Comparison of ENCODE assay signal across 10 cellular contexts in the genomic region with DNA sequence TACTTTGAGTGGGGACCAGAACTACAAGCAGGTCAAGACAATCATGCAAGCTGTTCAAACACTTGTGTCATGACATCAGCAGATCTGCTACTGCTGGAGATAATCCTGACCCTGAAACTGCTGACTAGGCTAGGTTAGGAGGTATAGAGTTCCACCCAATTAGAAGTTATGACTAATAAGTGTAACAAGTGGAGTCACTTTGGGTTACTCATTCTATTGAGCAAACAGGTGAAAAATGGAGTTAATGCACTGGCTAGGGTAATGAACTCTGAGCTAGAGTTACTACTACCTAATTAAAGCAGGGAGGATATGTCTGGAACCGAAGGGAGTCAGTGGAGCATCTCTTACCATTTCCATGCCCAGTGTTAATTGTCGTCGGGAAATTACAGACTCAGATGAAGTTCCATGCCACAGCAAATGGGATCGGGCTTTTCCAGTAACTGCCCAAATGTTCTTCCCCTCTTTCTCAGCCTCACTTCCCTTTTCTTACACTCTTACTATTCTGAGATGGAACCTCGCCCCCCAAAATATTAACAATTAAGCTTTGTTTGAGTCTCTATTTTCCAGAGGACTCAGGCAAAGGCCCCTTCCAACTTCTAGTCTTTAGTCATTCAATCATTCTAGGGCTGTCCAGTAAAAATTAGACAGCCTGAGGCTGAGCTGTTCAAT. TPM values are rescaled to one million over a fixed set of nuclear protein-coding genes. Genes with fewer than 3 reads are reported as not detected.
DNase-seq lines count a peak whose midpoint lies in the region; ATAC-seq and TF ChIP-seq lines count a peak whose summit lies in the region.
"Had no signal": no experiment of that assay in that cellular context is flagged by ENCODE, and none has a peak within 500 bp of the region (broad histone marks: within the 10 kb centered on the region; RNA-seq: fewer than 3 reads in every experiment).

No MANE protein-coding gene starts in this region.

- no peak overlapping the region for H2BK15ac ChIP-seq in mesendoderm (replicated peaks; ENCODE audit: low read depth)

- no peaks in the 10 kb centered on the region for H3K79me2 ChIP-seq in mesendoderm (ENCODE audit: control insufficient read depth, insufficient read depth, low read length)

- H3K79me1 ChIP-seq in mesendoderm (ENCODE audit: low read length): no peaks in the 10 kb centered on the region

- no peak overlapping the region for H3K9ac ChIP-seq in mesendoderm (ENCODE audit: low read length)

- H3K36me3 ChIP-seq in testis (ENCODE audit: low read depth, missing control alignments) (no peaks in the 10 kb centered on the region), mesendoderm (ENCODE audit: control insufficient read depth, insufficient read depth, low read length) (no peaks in the 10 kb centered on the region)

- intact Hi-C loops in testis (cut with DNase I; ENCODE audit: low total_unique reads): no loop called here

- H2BK120ac ChIP-seq in mesendoderm (ENCODE audit: low read depth, low read length): no peak overlapping the region

- H3K27ac ChIP-seq in testis (no peak overlapping the region), mesendoderm (ENCODE audit: low read depth, low read length) (no peak overlapping the region)

- H3K4me2 ChIP-seq in mesendoderm (ENCODE audit: low read length): no peak overlapping the region

- H4K8ac ChIP-seq in mesendoderm (ENCODE audit: low read depth, low read length): no peak overlapping the region

- H2AK5ac ChIP-seq in mesendoderm (ENCODE audit: low read length): no peak overlapping the region

- no peaks in the 10 kb centered on the region for H3K9me3 ChIP-seq in testis

- H3K27me3 ChIP-seq in testis (no peaks in the 10 kb centered on the region), mesendoderm (ENCODE audit: insufficient read depth, low read length, poor library complexity) (no peaks in the 10 kb centered on the region)

- WGBS in testis, 2 donors: 80 to 92% methylated on average over 5 of the region's 5 CpGs
- whole genome bisulfite sequencing in mesendoderm (ENCODE audit: extremely low coverage, insufficient coverage, low lambda C conversion rate): no CpG with 5 or more reads among the region's 5 CpGs

- TF ChIP-seq POLR2A in testis (IDR thresholded peaks at IDR 0.05) (no peak), GM18505 (IDR thresholded peaks at IDR 0.05; ENCODE audit: borderline replicate concordance, extremely low read depth, insufficient read depth, insufficient read length) (no peak)

- DNase-seq in A172 (ENCODE audit: low spot score) (peak; percentile 22), NCI-H510A (lab: John Stamatoyannopoulos, UW) (peak; percentile 9), glomerular visceral epithelial cell (ENCODE audit: extremely low spot score) (peak; percentile 18), iPS-NIHi7 (ENCODE audit: extremely low spot score) (no peak), testis (no peak), mesendoderm (no peak)
- DNase-seq: NCI-H146, T-helper 17 cell had no signal

- H4K5ac ChIP-seq in mesendoderm (ENCODE audit: low read length): no peak overlapping the region

- H2BK5ac ChIP-seq in mesendoderm (ENCODE audit: low read length): no peak overlapping the region

- no peaks in the 10 kb centered on the region for H3K4me1 ChIP-seq in testis
- no peaks in the 10 kb centered on the region for H3K4me1 ChIP-seq in mesendoderm (ENCODE audit: control insufficient read depth, low read depth, low read length)

- no peak overlapping the region for H3K4me3 ChIP-seq in testis
- H3K4me3 ChIP-seq in mesendoderm (ENCODE audit: low read length): no peak overlapping the region

- H3K23ac ChIP-seq in mesendoderm (ENCODE audit: low read length): no peak overlapping the region

- no peak overlapping the region for H3K56ac ChIP-seq in mesendoderm (ENCODE audit: low read length)

- TF ChIP-seq CTCF in testis (IDR thresholded peaks at IDR 0.05): no peak

- no peak overlapping the region for H3K18ac ChIP-seq in mesendoderm (ENCODE audit: low read length)

- no peak overlapping the region for H3K4ac ChIP-seq in mesendoderm (ENCODE audit: low read depth, low read length)

- ATAC-seq in GM18861 (IDR thresholded peaks at IDR 0.05; ENCODE audit: unreplicated experiment): peak; percentile 56
- ATAC-seq in GM18505 (IDR thresholded peaks at IDR 0.05; ENCODE audit: unreplicated experiment): no peak
- ATAC-seq: T-helper 17 cell had no signal

RNA-seq across cellular contexts. Expression of gene MANBA, which starts 19.8 kb away (rescaled TPM):
- 29.9 and 32.8 TPM in 2 replicates for total RNA-seq in A172 (2014; rRNA removed; shearing (Covaris generic))
- 10 to 100 TPM; 13.6 to 22.7 TPM for total RNA-seq in testis
- polyA plus RNA-seq in testis (ENCODE audit: insufficient read depth, low read depth, low replicate concordance): 9.2 TPM
- 6.9 TPM for polyA plus RNA-seq in mesendoderm (2013, experiment 1 of 2)
- polyA plus RNA-seq in mesendoderm (2013, experiment 2 of 2): 6.6 TPM

RNA-seq across cellular contexts. Expression of gene UBE2D3, which starts 46.7 kb away (rescaled TPM):
- 319 and 360 TPM in 2 replicates for total RNA-seq in A172 (2014; rRNA removed; shearing (Covaris generic))
- total RNA-seq in testis: 100 to 1,000 TPM; 357 to 363 TPM
- polyA plus RNA-seq in testis (ENCODE audit: insufficient read depth, low read depth, low replicate concordance): 286 TPM
- polyA plus RNA-seq in mesendoderm (2013, experiment 1 of 2): 604 TPM
- 624 TPM for polyA plus RNA-seq in mesendoderm (2013, experiment 2 of 2)

Comparison
In these comparisons a context has a peak if more than half of its experiments do, and no peak if none do; other contexts are left out.
1. DNase-seq: peak in A172 (single experiment), NCI-H510A (single experiment) and glomerular visceral epithelial cell (single experiment); none in iPS-NIHi7 (single experiment), testis (single experiment) and mesendoderm (single experiment).